In the genomic region with DNA sequence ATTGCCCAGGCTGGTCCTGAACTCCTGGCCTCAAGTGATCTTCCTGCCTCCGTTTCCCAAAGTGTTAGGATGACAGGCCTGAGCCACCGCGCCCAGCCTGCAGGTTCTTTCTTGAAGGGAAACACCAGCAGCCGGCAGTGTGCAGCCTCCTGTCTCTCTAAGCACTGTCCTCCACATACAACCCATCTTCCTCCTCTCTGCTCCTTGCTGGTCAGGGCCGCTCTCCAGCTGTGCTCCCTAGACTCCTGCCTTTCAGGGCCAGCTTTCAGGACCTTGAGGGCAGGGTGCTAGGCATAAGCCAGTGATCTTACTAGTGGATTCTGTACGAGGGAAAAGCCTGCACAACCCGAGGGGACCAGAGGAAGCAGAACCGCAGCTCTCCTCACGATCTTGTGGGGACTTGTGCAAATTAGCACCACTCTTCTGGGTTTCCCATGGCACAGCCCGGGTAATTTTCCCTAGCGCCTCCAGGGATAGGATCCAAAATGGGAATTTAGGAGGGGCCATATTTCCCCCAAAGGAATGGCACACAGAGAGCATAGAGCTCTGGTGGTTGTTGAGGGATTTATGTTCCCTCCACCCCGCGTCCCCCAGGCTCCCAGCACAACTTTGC, we compare ENCODE assay signal across 15 cellular contexts. TPM values are rescaled to one million over a fixed set of nuclear protein-coding genes. Genes with fewer than 3 reads are reported as not detected.
DNase-seq lines count a peak whose midpoint lies in the region; ATAC-seq and TF ChIP-seq lines count a peak whose summit lies in the region.
"Had no signal": no experiment of that assay in that cellular context is flagged by ENCODE, and none has a peak within 500 bp of the region (broad histone marks: within the 10 kb centered on the region; RNA-seq: fewer than 3 reads in every experiment).

No MANE protein-coding gene starts in this region.

- TF ChIP-seq CTCF in OCI-LY7 (conservative IDR thresholded peaks at IDR 0.05; ENCODE audit: low read length), result peak; percentile 38; the same call in 1 of the 2 replicates

- peak overlapping the region; percentile 66 for H3K27ac ChIP-seq in OCI-LY7 (ENCODE audit: low read depth, low read length, poor library complexity, severe bottlenecking)
- H3K27ac ChIP-seq: cardiac muscle cell, esophagus muscularis mucosa, stomach had no signal

- no peaks in the 10 kb centered on the region for H3K36me3 Mint-ChIP-seq in activated naive CD4-positive, alpha-beta T cell treated with anti-CD3 and anti-CD28 coated beads, Interleukin-2, amount 50 U/mL, for 24 hours
- no peaks in the 10 kb centered on the region for H3K36me3 Mint-ChIP-seq in activated naive CD4-positive, alpha-beta T cell treated with anti-CD3 and anti-CD28 coated beads, Interleukin-2, amount 50 U/mL, for 72 hours
- peaks cover 0 to 4% (median 0%) of the 10 kb centered on the region in 3 donors for H3K36me3 Mint-ChIP-seq in immature natural killer cell
- H3K36me3 Mint-ChIP-seq in stimulated activated effector memory CD8-positive, alpha-beta T cell treated with anti-CD3 and anti-CD28 coated beads, Interleukin-12 subunit alpha, Interleukin-12 subunit beta, amount 100 ng/mL, for 72 hours, result no peaks in the 10 kb centered on the region

- H3K4me3 Mint-ChIP-seq in activated naive CD4-positive, alpha-beta T cell treated with anti-CD3 and anti-CD28 coated beads, Interleukin-2, amount 50 U/mL, for 24 hours, result peak overlapping the region; percentile 87
- H3K4me3 Mint-ChIP-seq in immature natural killer cell, result peak overlapping the region in 3 of 5 donors; percentile 57 to 82 (median 71)
- H3K4me3 Mint-ChIP-seq in stimulated activated effector memory CD8-positive, alpha-beta T cell treated with anti-CD3 and anti-CD28 coated beads, Interleukin-12 subunit alpha, Interleukin-12 subunit beta, amount 100 ng/mL, for 72 hours, result peak overlapping the region; percentile 71

- H3K4me3 ChIP-seq in OCI-LY7 (ENCODE audit: low read depth, low read length, poor library complexity, severe bottlenecking), result peak overlapping the region; percentile 78

- H3K79me2 ChIP-seq in OCI-LY7 (ENCODE audit: insufficient read depth, low read depth, low read length), result peaks cover 14% of the 10 kb centered on the region; the same call in 1 of the 2 replicates

- H3K9me3 ChIP-seq in OCI-LY7 (ENCODE audit: low read length), result no peaks in the 10 kb centered on the region
- H3K9me3 ChIP-seq: esophagus muscularis mucosa, stomach had no signal

- DNase-seq in activated naive CD4-positive, alpha-beta T cell treated with anti-CD3 and anti-CD28 coated beads, Interleukin-2, amount 50 U/mL, for 72 hours (ENCODE audit: low spot score in 2 of 2), result no peak
- DNase-seq in OCI-LY7 (ENCODE audit: low spot score), result peak; percentile 60
- DNase-seq in immature natural killer cell, result no peak
- no peak for DNase-seq in stimulated activated effector memory CD8-positive, alpha-beta T cell treated with anti-CD3 and anti-CD28 coated beads, Interleukin-12 subunit alpha, Interleukin-12 subunit beta, amount 100 ng/mL, for 72 hours (ENCODE audit: low spot score in 2 of 2)
- DNase-seq in effector CD8-positive, alpha-beta T cell (lab: John Stamatoyannopoulos, UW), result no peak
- DNase-seq: activated gamma-delta T cell; mesenchymal stem cell; NCI-H146; stimulated activated CD4-positive, alpha-beta T cell treated with anti-CD3 and anti-CD28 coated beads, Interleukin-2, amount 100 ng/mL, for 24 hours; stomach had no signal

- peaks cover 32% of the 10 kb centered on the region for H3K4me1 ChIP-seq in OCI-LY7 (ENCODE audit: insufficient read depth, low read length, poor library complexity, severe bottlenecking)

- ATAC-seq in activated naive CD4-positive, alpha-beta T cell treated with anti-CD3 and anti-CD28 coated beads, Interleukin-2, amount 50 U/mL, for 72 hours, result no peak
- no peak for ATAC-seq in stimulated activated effector memory CD8-positive, alpha-beta T cell treated with anti-CD3 and anti-CD28 coated beads, Interleukin-12 subunit alpha, Interleukin-12 subunit beta, amount 100 ng/mL, for 72 hours
- no peak for ATAC-seq in GM21737 (IDR thresholded peaks at IDR 0.05; ENCODE audit: unreplicated experiment)
- ATAC-seq in GM19463 (IDR thresholded peaks at IDR 0.05; ENCODE audit: unreplicated experiment), result no peak

- H3K27ac Mint-ChIP-seq in activated naive CD4-positive, alpha-beta T cell treated with anti-CD3 and anti-CD28 coated beads, Interleukin-2, amount 50 U/mL, for 24 hours, result no peak overlapping the region
- no peak overlapping the region for H3K27ac Mint-ChIP-seq in activated naive CD4-positive, alpha-beta T cell treated with anti-CD3 and anti-CD28 coated beads, Interleukin-2, amount 50 U/mL, for 72 hours
- no peak overlapping the region for H3K27ac Mint-ChIP-seq in immature natural killer cell
- no peak overlapping the region for H3K27ac Mint-ChIP-seq in stimulated activated effector memory CD8-positive, alpha-beta T cell treated with anti-CD3 and anti-CD28 coated beads, Interleukin-12 subunit alpha, Interleukin-12 subunit beta, amount 100 ng/mL, for 72 hours

- no peaks in the 10 kb centered on the region for H3K9me3 Mint-ChIP-seq in activated naive CD4-positive, alpha-beta T cell treated with anti-CD3 and anti-CD28 coated beads, Interleukin-2, amount 50 U/mL, for 24 hours
- no peaks in the 10 kb centered on the region for H3K9me3 Mint-ChIP-seq in activated naive CD4-positive, alpha-beta T cell treated with anti-CD3 and anti-CD28 coated beads, Interleukin-2, amount 50 U/mL, for 72 hours
- H3K9me3 Mint-ChIP-seq in immature natural killer cell, result peaks cover 0 to 3% (median 0%) of the 10 kb centered on the region in 6 donors
- no peaks in the 10 kb centered on the region for H3K9me3 Mint-ChIP-seq in stimulated activated effector memory CD8-positive, alpha-beta T cell treated with anti-CD3 and anti-CD28 coated beads, Interleukin-12 subunit alpha, Interleukin-12 subunit beta, amount 100 ng/mL, for 72 hours

- POLR2A ChIA-PET in OCI-LY7 (lab: Charles Lee), result interaction anchor here (0.9 to 1.9 kb wide), 4 partner anchors 11 to 113 kb away, joined by 3 to 5 read pairs (median 4); no protein-coding TSS in a partner anchor

- peaks cover 19% of the 10 kb centered on the region for H3K4me1 Mint-ChIP-seq in activated naive CD4-positive, alpha-beta T cell treated with anti-CD3 and anti-CD28 coated beads, Interleukin-2, amount 50 U/mL, for 24 hours
- peaks cover 15 to 24% of the 10 kb centered on the region in 2 donors for H3K4me1 Mint-ChIP-seq in immature natural killer cell
- peaks cover 24% of the 10 kb centered on the region for H3K4me1 Mint-ChIP-seq in stimulated activated effector memory CD8-positive, alpha-beta T cell treated with anti-CD3 and anti-CD28 coated beads, Interleukin-12 subunit alpha, Interleukin-12 subunit beta, amount 100 ng/mL, for 72 hours

- no peaks in the 10 kb centered on the region for H4K20me1 ChIP-seq in OCI-LY7 (ENCODE audit: insufficient read depth, low read length)

- H3K9me2 ChIP-seq in OCI-LY7 (ENCODE audit: insufficient read depth, low read length), result no peaks in the 10 kb centered on the region

- peaks cover 31% of the 10 kb centered on the region for H3K27me3 Mint-ChIP-seq in activated naive CD4-positive, alpha-beta T cell treated with anti-CD3 and anti-CD28 coated beads, Interleukin-2, amount 50 U/mL, for 24 hours
- peaks cover 9 to 13% (median 13%) of the 10 kb centered on the region in 3 donors for H3K27me3 Mint-ChIP-seq in immature natural killer cell (ENCODE audit: low read depth in 3 of 3)

- BruUV-seq in OCI-LY7 (replicated peaks; lab: Mats Ljungman, UMichigan), result no TSS peak

- intact Hi-C loops in OCI-LY7 (cut with micrococcal nuclease; ENCODE audit: unreplicated experiment), result loop anchor here (1.0 kb wide), 1 partner anchor 91 kb away; no protein-coding TSS in a partner anchor

- peak overlapping the region; percentile 84 for H3K4me2 ChIP-seq in OCI-LY7 (ENCODE audit: low read length)

- CTCF ChIA-PET in OCI-LY7 (lab: Charles Lee; ENCODE audit: unreplicated experiment), result interaction anchor here (0.7 to 1.7 kb wide), 5 partner anchors 11 to 113 kb away, joined by 3 to 12 read pairs (median 4); no protein-coding TSS in a partner anchor

- peaks cover 2% of the 10 kb centered on the region; the same call in 1 of the 2 replicates for H3K36me3 ChIP-seq in OCI-LY7 (ENCODE audit: insufficient read depth, low read length)
- H3K36me3 ChIP-seq: cardiac muscle cell, esophagus muscularis mucosa, stomach had no signal

- H2AFZ ChIP-seq in OCI-LY7 (ENCODE audit: low read length), result no peak overlapping the region; the same call in 1 of the 2 replicates

RNA-seq across cellular contexts. Expression of gene CORO2B, which starts 18.2 kb away (rescaled TPM):
- total RNA-seq in activated naive CD4-positive, alpha-beta T cell treated with anti-CD3 and anti-CD28 coated beads, Interleukin-2, amount 50 U/mL, for 72 hours, result under 1 TPM in 1 of 2 donors, not detected in 1; 0.07 TPM
- 11.3 and 12.5 TPM in 2 replicates for total RNA-seq in OCI-LY7 (2014; rRNA removed; shearing (Covaris generic))
- total RNA-seq in OCI-LY7 (2022), result 7.4 and 10.5 TPM in 2 replicates
- not detected for polyA plus RNA-seq in immature natural killer cell

Comparison
In these comparisons a context has a peak if more than half of its experiments do, and no peak if none do; other contexts are left out.
1. RNA of gene CORO2B, which starts 18.2 kb away (total RNA-seq): 7.4 to 12.5 TPM in OCI-LY7; 0.07 TPM in activated naive CD4-positive, alpha-beta T cell treated with anti-CD3 and anti-CD28 coated beads, Interleukin-2, amount 50 U/mL, for 72 hours; every median in the first group is over 4 times any median in the second.
2. Peak in every context shown above with its lines, with median percentiles within 50 percentile points of each other: H3K4me3 Mint-ChIP-seq.